ENCODE assay signal across 8 cellular contexts in the genomic region with DNA sequence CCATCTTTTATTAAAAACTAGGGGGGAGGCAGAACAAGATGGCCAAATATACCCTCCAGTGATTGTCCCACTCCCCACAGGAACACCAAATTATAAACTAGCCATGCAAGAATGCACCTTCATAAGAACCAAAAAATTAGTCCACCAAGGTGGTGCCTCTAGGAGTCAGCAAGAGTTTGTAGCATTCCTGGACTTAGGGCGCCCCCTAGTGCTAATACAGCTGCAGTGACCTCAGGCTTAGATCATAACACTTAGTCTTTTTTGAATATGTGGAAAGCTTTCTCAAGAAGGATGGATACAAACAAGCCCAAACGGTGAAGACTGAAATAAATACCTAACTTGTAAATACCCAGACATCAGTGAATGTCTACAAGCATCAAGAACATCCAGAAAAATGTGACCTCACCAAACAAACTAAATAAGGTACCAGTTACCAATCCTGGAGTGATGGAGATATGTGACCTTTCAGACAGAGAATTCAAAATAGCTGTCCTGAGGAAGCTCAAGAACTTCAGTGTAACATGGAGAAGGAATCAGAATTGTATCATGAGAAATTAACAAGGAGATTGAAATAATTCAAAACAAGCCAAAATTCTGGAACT. TPM values are rescaled to one million over a fixed set of nuclear protein-coding genes. Genes with fewer than 3 reads are reported as not detected.
DNase-seq lines count a peak whose midpoint lies in the region; TF ChIP-seq lines count a peak whose summit lies in the region.

No MANE protein-coding gene starts in this region.

- no peaks in the 10 kb centered on the region for H3K27me3 ChIP-seq in thyroid gland

- no peak overlapping the region for H3K27ac Mint-ChIP-seq in activated T-helper 1 cell treated with anti-CD3 and anti-CD28 coated beads, Interleukin-12 subunit alpha, Interleukin-12 subunit beta, Interleukin-2, Interleukin-4 antibody, amounts not matched to agents 30 ng/mL and 10 ng/mL and 1 ng/mL, durations not matched to agents 14 hours and 24 hours and 36 hours

- no peaks in the 10 kb centered on the region for H3K9me3 Mint-ChIP-seq in activated T-helper 1 cell treated with anti-CD3 and anti-CD28 coated beads, Interleukin-12 subunit alpha, Interleukin-12 subunit beta, Interleukin-2, Interleukin-4 antibody, amounts not matched to agents 30 ng/mL and 10 ng/mL and 1 ng/mL, durations not matched to agents 14 hours and 24 hours and 36 hours

- no peaks in the 10 kb centered on the region for H3K4me1 ChIP-seq in thyroid gland

- POLR2A ChIA-PET in RWPE1 (lab: Yijun Ruan, JAX; ENCODE audit: low non-redundant PET) = no interaction called here

- no peak overlapping the region for H3K27ac ChIP-seq in RWPE1
- no peak overlapping the region for H3K27ac ChIP-seq in thyroid gland

- TF ChIP-seq POLR2A in thyroid gland (IDR thresholded peaks at IDR 0.05) = no peak

- H3K4me3 ChIP-seq in thyroid gland (replicated peaks in 1 of 3) = no peak overlapping the region

- peak; percentile 92 for TF ChIP-seq CTCF in LNCAP (IDR thresholded peaks at IDR 0.05)
- TF ChIP-seq CTCF in RWPE1 (conservative IDR thresholded peaks at IDR 0.05; ENCODE audit: low read depth) = peak; percentile 94
- peak; percentile 71 to 92 (median 86) for TF ChIP-seq CTCF in thyroid gland (IDR thresholded peaks at IDR 0.05)

- CTCF ChIA-PET in RWPE1 (lab: Yijun Ruan, JAX) = interaction anchor here (0.5 to 1.2 kb wide), 11 partner anchors 48 to 953 kb away, joined by 3 to 8 read pairs (median 3); no protein-coding TSS in a partner anchor

- DNase-seq in ELF-1 (ENCODE audit: low read depth, low spot score) (peak; percentile 61), GOT3 (lab: John Stamatoyannopoulos, UW) (peak; percentile 20), RWPE1 (ENCODE audit: low spot score) (peak; percentile 72), fibroblast of the conjunctiva (ENCODE audit: low read depth) (peak; percentile 62), occipital lobe (lab: John Stamatoyannopoulos, UW) (peak; percentile 17), thyroid gland (peak; percentile 71 to 80)
- peak; percentile 61 for DNase-seq in activated T-helper 1 cell treated with anti-CD3 and anti-CD28 coated beads, Interleukin-12 subunit alpha, Interleukin-12 subunit beta, Interleukin-2, Interleukin-4 antibody, amounts not matched to agents 30 ng/mL and 10 ng/mL and 1 ng/mL, durations not matched to agents 14 hours and 24 hours and 36 hours (ENCODE audit: low spot score)

- 0 to 2% methylated on average over 2 of the region's 2 CpGs for WGBS in thyroid gland, 2 donors

- intact Hi-C loops in activated T-helper 1 cell treated with anti-CD3 and anti-CD28 coated beads, Interleukin-12 subunit alpha, Interleukin-12 subunit beta, Interleukin-2, Interleukin-4 antibody, amounts not matched to agents 30 ng/mL and 10 ng/mL and 1 ng/mL, durations not matched to agents 14 hours and 24 hours and 36 hours (cut with micrococcal nuclease) = loop anchor here (1.0 to 5.0 kb wide), 10 partner anchors 19 to 603 kb away; a partner anchor contains a TSS
- intact Hi-C loops in thyroid gland (cut with DNase I) = no loop called here

- peaks cover 0 to 2% of the 10 kb centered on the region in 2 donors for H3K36me3 ChIP-seq in thyroid gland

- no peaks in the 10 kb centered on the region for H3K9me3 ChIP-seq in thyroid gland

- no peaks in the 10 kb centered on the region for H3K27me3 Mint-ChIP-seq in activated T-helper 1 cell treated with anti-CD3 and anti-CD28 coated beads, Interleukin-12 subunit alpha, Interleukin-12 subunit beta, Interleukin-2, Interleukin-4 antibody, amounts not matched to agents 30 ng/mL and 10 ng/mL and 1 ng/mL, durations not matched to agents 14 hours and 24 hours and 36 hours (ENCODE audit: insufficient read depth)

- H3K36me3 Mint-ChIP-seq in activated T-helper 1 cell treated with anti-CD3 and anti-CD28 coated beads, Interleukin-12 subunit alpha, Interleukin-12 subunit beta, Interleukin-2, Interleukin-4 antibody, amounts not matched to agents 30 ng/mL and 10 ng/mL and 1 ng/mL, durations not matched to agents 14 hours and 24 hours and 36 hours (ENCODE audit: low read depth) = peaks cover 8% of the 10 kb centered on the region

- peaks cover 5% of the 10 kb centered on the region for H3K4me1 Mint-ChIP-seq in activated T-helper 1 cell treated with anti-CD3 and anti-CD28 coated beads, Interleukin-12 subunit alpha, Interleukin-12 subunit beta, Interleukin-2, Interleukin-4 antibody, amounts not matched to agents 30 ng/mL and 10 ng/mL and 1 ng/mL, durations not matched to agents 14 hours and 24 hours and 36 hours (ENCODE audit: low read depth)

- no peak overlapping the region for H3K4me3 Mint-ChIP-seq in activated T-helper 1 cell treated with anti-CD3 and anti-CD28 coated beads, Interleukin-12 subunit alpha, Interleukin-12 subunit beta, Interleukin-2, Interleukin-4 antibody, amounts not matched to agents 30 ng/mL and 10 ng/mL and 1 ng/mL, durations not matched to agents 14 hours and 24 hours and 36 hours

RNA-seq across cellular contexts. Expression of a gene that starts 19.3 kb away (rescaled TPM):
- total RNA-seq in activated T-helper 1 cell treated with anti-CD3 and anti-CD28 coated beads, Interleukin-12 subunit alpha, Interleukin-12 subunit beta, Interleukin-2, Interleukin-4 antibody, amounts not matched to agents 30 ng/mL and 10 ng/mL and 1 ng/mL, durations not matched to agents 14 hours and 24 hours and 36 hours = 47.6 and 52.7 TPM in 2 replicates
- total RNA-seq in occipital lobe (135 TPM), thyroid gland (10 to 100 TPM; 40.1 to 60.8 (median 57.7) TPM)

RNA-seq across cellular contexts. Expression of a gene that starts 19.4 kb away (rescaled TPM):
- total RNA-seq in activated T-helper 1 cell treated with anti-CD3 and anti-CD28 coated beads, Interleukin-12 subunit alpha, Interleukin-12 subunit beta, Interleukin-2, Interleukin-4 antibody, amounts not matched to agents 30 ng/mL and 10 ng/mL and 1 ng/mL, durations not matched to agents 14 hours and 24 hours and 36 hours = 8.6 and 9.3 TPM in 2 replicates
- total RNA-seq in occipital lobe (19.3 TPM), thyroid gland (10 to 100 TPM in 3 of 4 donors, 1 to 10 TPM in 1; 8.6 to 14.9 (median 11.6) TPM)

Comparison
In these comparisons a context has a peak if more than half of its experiments do, and no peak if none do; other contexts are left out.
1. DNase-seq: peak in every context shown above with its lines; median percentile 76 in thyroid gland; 72 in RWPE1; 62 in fibroblast of the conjunctiva; 61 in ELF-1; 61 in activated T-helper 1 cell treated with anti-CD3 and anti-CD28 coated beads, Interleukin-12 subunit alpha, Interleukin-12 subunit beta, Interleukin-2, Interleukin-4 antibody, amounts not matched to agents 30 ng/mL and 10 ng/mL and 1 ng/mL, durations not matched to agents 14 hours and 24 hours and 36 hours; 20 in GOT3; 17 in occipital lobe.